Comparison of ENCODE assay signal across 8 cellular contexts in genomic region chr17:81831563-81831956, GRCh38. TPM values are rescaled to one million over a fixed set of nuclear protein-coding genes. Genes with fewer than 3 reads are reported as not detected.
DNase-seq lines count a peak whose midpoint lies in the region; ATAC-seq, FAIRE-seq and TF ChIP-seq lines count a peak whose summit lies in the region.

No MANE protein-coding gene starts in this region.

- H3K4me2 ChIP-seq in K562 (ENCODE audit: insufficient read depth, low read length) = peak overlapping the region; percentile 89

- H3K4me1 Mint-ChIP-seq in CD14-positive monocyte (peaks cover 38% of the 10 kb centered on the region), IgD-negative memory B cell (peaks cover 7 to 18% (median 14%) of the 10 kb centered on the region in 3 donors), nephron progenitor cell (peaks cover 54% of the 10 kb centered on the region)

- ATAC-seq in K562 = peak; percentile 9
- no peak for ATAC-seq in GM21447 (IDR thresholded peaks at IDR 0.05; ENCODE audit: unreplicated experiment)
- ATAC-seq in HG02981 (IDR thresholded peaks at IDR 0.05; ENCODE audit: unreplicated experiment) = no peak

- H3K9me3 ChIP-seq in K562 (replicated peaks; ENCODE audit: control insufficient read depth, insufficient read depth, low read depth, low read length) (no peaks in the 10 kb centered on the region), testis (no peaks in the 10 kb centered on the region)

- peak overlapping the region; percentile 76 for H3K27ac ChIP-seq in K562 (ENCODE audit: extremely low read depth, low read depth, low read length)
- H3K27ac ChIP-seq in testis = no peak overlapping the region

- FAIRE-seq in K562 (lab: Jason Lieb, UNC) = peak; percentile 89

- H2AFZ ChIP-seq in K562 (ENCODE audit: low read depth, low read length) = peak overlapping the region; percentile 64

- CTCF ChIA-PET in K562 (lab: Yijun Ruan, JAX; ENCODE audit: low intra/inter-chr PET ratio) = no interaction called here

- peak overlapping the region; percentile 90 to 92 for H3K4me3 Mint-ChIP-seq in CD14-positive monocyte
- peak overlapping the region; percentile 85 to 95 (median 90) for H3K4me3 Mint-ChIP-seq in IgD-negative memory B cell
- H3K4me3 Mint-ChIP-seq in nephron progenitor cell = peak overlapping the region; percentile 88

- H3K27ac Mint-ChIP-seq in CD14-positive monocyte = peak overlapping the region; percentile 90 to 99 (median 96)
- H3K27ac Mint-ChIP-seq in IgD-negative memory B cell = peak overlapping the region; percentile 83 to 96 (median 92)
- H3K27ac Mint-ChIP-seq in nephron progenitor cell = no peak overlapping the region

- no peak for TF ChIP-seq RAD21 in K562 (CRISPR knock-in tag; conservative IDR thresholded peaks at IDR 0.05 in 1 of 2, IDR thresholded peaks at IDR 0.05 in 1 of 2)

- POLR2A ChIA-PET in K562 (lab: Yijun Ruan, JAX) = interaction anchor here (3.6 kb wide), 1 partner anchor 11 kb away, joined by 25 read pairs; no protein-coding TSS in a partner anchor

- 52% methylated on average over 7 of the region's 7 CpGs for WGBS in K562 (ENCODE audit: insufficient coverage, low coverage, missing lambda C conversion rate)
- WGBS in testis, 2 donors = 66 to 78% methylated on average over 3 to 6 of the region's 7 CpGs

- no TSS peak for BruUV-seq in K562 (replicated peaks; lab: Mats Ljungman, UMichigan)

- no peaks in the 10 kb centered on the region for H3K36me3 ChIP-seq in K562 (ENCODE audit: control insufficient read depth, insufficient read depth, low read length)
- no peaks in the 10 kb centered on the region for H3K36me3 ChIP-seq in testis (ENCODE audit: low read depth, missing control alignments)

- peak overlapping the region; percentile 52 for H3K4me3 ChIP-seq in K562
- peak overlapping the region in 1 of 2 donors; percentile 84 for H3K4me3 ChIP-seq in testis

- H3K27me3 Mint-ChIP-seq in CD14-positive monocyte (ENCODE audit: low read depth in 3 of 3) = peaks cover 0 to 1% (median 0%) of the 10 kb centered on the region in 3 donors
- H3K27me3 Mint-ChIP-seq in IgD-negative memory B cell = no peaks in the 10 kb centered on the region
- peaks cover 7% of the 10 kb centered on the region for H3K27me3 Mint-ChIP-seq in nephron progenitor cell (ENCODE audit: low read depth, poor library complexity)

- TF ChIP-seq EP300 in K562 (IDR thresholded peaks at IDR 0.05; ENCODE audit: low read length) = no peak

- peaks cover 28% of the 10 kb centered on the region; the same call in 2 of the 3 replicates for H3K79me2 ChIP-seq in K562 (ENCODE audit: control insufficient read depth, insufficient read depth, low read length)

- TF ChIP-seq POLR2A in K562 (conservative IDR thresholded peaks at IDR 0.05) (no peak), testis (IDR thresholded peaks at IDR 0.05) (no peak)

- H3K36me3 Mint-ChIP-seq in CD14-positive monocyte (peaks cover 0 to 4% of the 10 kb centered on the region in 2 donors), IgD-negative memory B cell (no peaks in the 10 kb centered on the region), nephron progenitor cell (ENCODE audit: low read depth) (no peaks in the 10 kb centered on the region)

- no peaks in the 10 kb centered on the region for H4K20me1 ChIP-seq in K562 (replicated peaks; ENCODE audit: control insufficient read depth, insufficient read depth, low read length)

- in situ Hi-C loops in K562 (cut with MboI) = no loop called here

- peak overlapping the region; percentile 75 to 96 for H3K9ac ChIP-seq in K562 (ENCODE audit: insufficient read depth in 1 of 2, low read depth in 2 of 2, low read length in 2 of 2)

- TF ChIP-seq CTCF in CD14-positive monocyte (IDR thresholded peaks at IDR 0.05) (no peak), K562 (IDR thresholded peaks at IDR 0.05 in 2 of 3, conservative IDR thresholded peaks at IDR 0.05 in 1 of 3; ENCODE audit: insufficient read depth in 2 of 3, low read depth in 1 of 3, low read length in 3 of 3) (no peak), nephron progenitor cell (IDR thresholded peaks at IDR 0.05) (no peak), testis (IDR thresholded peaks at IDR 0.05) (no peak)

- peaks cover 25 to 65% of the 10 kb centered on the region in 2 experiments for H3K4me1 ChIP-seq in K562 (replicated peaks in 1 of 2; ENCODE audit: control insufficient read depth in 2 of 2, insufficient read depth in 2 of 2, low read length in 2 of 2)
- H3K4me1 ChIP-seq in testis = peaks cover 12% of the 10 kb centered on the region

- H3K9me3 Mint-ChIP-seq in CD14-positive monocyte (peaks cover 0 to 2% (median 0%) of the 10 kb centered on the region in 7 donors), IgD-negative memory B cell (no peaks in the 10 kb centered on the region), nephron progenitor cell (no peaks in the 10 kb centered on the region)

- no peak for DNase-seq in CD14-positive monocyte (ENCODE audit: low spot score)
- peak in 1 of 4 experiments; percentile 32 for DNase-seq in K562 (ENCODE audit: extremely low read depth in 1 of 4, low spot score in 3 of 4)
- DNase-seq in nephron progenitor cell = no peak
- no peak for DNase-seq in testis
- no peak for DNase-seq in midbrain (lab: John Stamatoyannopoulos, UW)

- no peaks in the 10 kb centered on the region for H3K9me1 ChIP-seq in K562 (ENCODE audit: control insufficient read depth, insufficient read depth, low read length)

- H3K27me3 ChIP-seq in K562 (ENCODE audit: control insufficient read depth in 2 of 2, insufficient read depth in 2 of 2, low read length in 2 of 2) = no peaks in the 10 kb centered on the region
- H3K27me3 ChIP-seq in testis = no peaks in the 10 kb centered on the region

- intact Hi-C loops in CD14-positive monocyte (cut with micrococcal nuclease) (loop anchor here in 1 of 2 donors (5.0 kb wide), 1 partner anchor 41 kb away; the partner anchor contains the start of gene ARHGDIA), K562 (cut with micrococcal nuclease) (no loop called here), testis (cut with DNase I; ENCODE audit: low total_unique reads) (no loop called here)

RNA-seq across cellular contexts. Expression of gene MCRIP1, which starts 1.5 kb away (rescaled TPM):
- polyA plus RNA-seq in CD14-positive monocyte (10 to 100 TPM; 48.5 to 63.0 TPM), IgD-negative memory B cell (66.4 TPM), K562 (2011; rRNA removed) (9.7 and 14.8 TPM in 2 replicates), K562 (2014; fragmentation: Illumina TruSeq; extraction: Trizol) (6.6 and 24.6 TPM in 2 replicates), K562 (2014; fragmentation: Nextera tagmentation; extraction: Ambion mirVana) (1 to 10 TPM in 1 of 2 experiments, under 1 TPM in 1; 0.39 to 1.4 TPM), K562 (2014; rRNA removed) (24.0 and 35.5 TPM in 2 replicates), testis (ENCODE audit: insufficient read depth, low read depth, low replicate concordance) (206 TPM)
- total RNA-seq in K562 (2011; cell fraction: chromatin; rRNA removed; ENCODE audit: low replicate concordance) = 12.2 and 29.2 TPM in 2 replicates
- total RNA-seq in K562 (2011; cell fraction: nucleolus; rRNA removed) = 23.2 and 24.1 TPM in 2 replicates
- 15.3 and 17.0 TPM in 2 replicates for total RNA-seq in K562 (2011; cell fraction: nucleoplasm; rRNA removed)
- total RNA-seq in K562 (2014; rRNA removed) (35.8 and 45.4 TPM in 2 replicates), K562 (2014; rRNA removed; fragmentation: Illumina TruSeq; extraction: Trizol) (1.5 and 1.7 TPM in 2 replicates), K562 (2015; rRNA removed; fragmentation: Illumina TruSeq; extraction: Trizol) (21.5 and 25.4 TPM in 2 replicates), K562 (2021) (32.8 and 36.0 TPM in 2 replicates), testis (100 to 1,000 TPM; 160 to 181 TPM)
- 25.9 and 79.2 TPM in 2 replicates for polyA plus RNA-seq in K562 (2011; cell fraction: cytosol; rRNA removed)
- 19.1 and 36.8 TPM in 2 replicates for polyA plus RNA-seq in K562 (2011; cell fraction: nucleus; rRNA removed)
- 21.3 and 72.4 TPM in 2 replicates for polyA plus RNA-seq in K562 (2012)
- polyA minus RNA-seq in K562 (2011; rRNA and poly(A)+ RNA removed) = 2.3 and 3.0 TPM in 2 replicates
- polyA minus RNA-seq in K562 (2011; cell fraction: cytosol; rRNA and poly(A)+ RNA removed) = 14.8 and 15.9 TPM in 2 replicates
- 3.0 and 4.7 TPM in 2 replicates for polyA minus RNA-seq in K562 (2011; cell fraction: nucleus; rRNA and poly(A)+ RNA removed)

RNA-seq across cellular contexts. Expression of gene PPP1R27, which starts 3.3 kb away (rescaled TPM):
- polyA plus RNA-seq in CD14-positive monocyte = under 1 TPM; 0.22 to 0.33 TPM
- polyA plus RNA-seq in IgD-negative memory B cell = not detected
- 0.65 TPM in 1 of 2 replicates, not detected in the other for total RNA-seq in K562 (2011; cell fraction: chromatin; rRNA removed; ENCODE audit: low replicate concordance)
- 2.4 and 3.2 TPM in 2 replicates for total RNA-seq in K562 (2011; cell fraction: nucleolus; rRNA removed)
- 0.81 and 0.99 TPM in 2 replicates for total RNA-seq in K562 (2011; cell fraction: nucleoplasm; rRNA removed)
- total RNA-seq in K562 (2014; rRNA removed) = 6.2 and 6.9 TPM in 2 replicates
- 0.26 and 0.29 TPM in 2 replicates for total RNA-seq in K562 (2014; rRNA removed; fragmentation: Illumina TruSeq; extraction: Trizol)
- 0.47 and 0.68 TPM in 2 replicates for total RNA-seq in K562 (2015; rRNA removed; fragmentation: Illumina TruSeq; extraction: Trizol)
- total RNA-seq in K562 (2021) = 2.1 and 2.3 TPM in 2 replicates
- polyA plus RNA-seq in K562 (2011; rRNA removed) = 1.2 and 1.5 TPM in 2 replicates
- 1.9 and 10.6 TPM in 2 replicates for polyA plus RNA-seq in K562 (2011; cell fraction: cytosol; rRNA removed)
- 0.65 and 2.8 TPM in 2 replicates for polyA plus RNA-seq in K562 (2011; cell fraction: nucleus; rRNA removed)
- 0.32 and 2.5 TPM in 2 replicates for polyA plus RNA-seq in K562 (2012)
- polyA plus RNA-seq in K562 (2014; fragmentation: Illumina TruSeq; extraction: Trizol) = 0.95 and 2.1 TPM in 2 replicates
- not detected for polyA plus RNA-seq in K562 (2014; fragmentation: Nextera tagmentation; extraction: Ambion mirVana)
- polyA plus RNA-seq in K562 (2014; rRNA removed) = 4.2 and 5.2 TPM in 2 replicates
- polyA minus RNA-seq in K562 (2011; rRNA and poly(A)+ RNA removed) = 1.6 TPM in 1 of 2 replicates, not detected in the other
- 2.7 TPM in 1 of 2 replicates, not detected in the other for polyA minus RNA-seq in K562 (2011; cell fraction: cytosol; rRNA and poly(A)+ RNA removed)
- 0.40 TPM in 1 of 2 replicates, not detected in the other for polyA minus RNA-seq in K562 (2011; cell fraction: nucleus; rRNA and poly(A)+ RNA removed)
- 1 to 10 TPM; 1.6 to 1.9 TPM for total RNA-seq in testis
- polyA plus RNA-seq in testis (ENCODE audit: insufficient read depth, low read depth, low replicate concordance) = 7.5 TPM

RNA-seq across cellular contexts. Expression of gene GCGR, which starts 27.6 kb away (rescaled TPM):
- not detected for polyA plus RNA-seq in CD14-positive monocyte
- polyA plus RNA-seq in IgD-negative memory B cell = not detected
- total RNA-seq in K562 (2011; cell fraction: chromatin; rRNA removed; ENCODE audit: low replicate concordance) = not detected in 2 replicates
- total RNA-seq in K562 (2011; cell fraction: nucleolus; rRNA removed) = not detected in 2 replicates
- total RNA-seq in K562 (2011; cell fraction: nucleoplasm; rRNA removed) = not detected in 2 replicates
- total RNA-seq in K562 (2014; rRNA removed) = not detected in 2 replicates
- total RNA-seq in K562 (2014; rRNA removed; fragmentation: Illumina TruSeq; extraction: Trizol) = not detected in 2 replicates
- total RNA-seq in K562 (2015; rRNA removed; fragmentation: Illumina TruSeq; extraction: Trizol) = not detected in 2 replicates
- total RNA-seq in K562 (2021) = not detected in 2 replicates
- not detected in 2 replicates for polyA plus RNA-seq in K562 (2011; rRNA removed)
- not detected in 2 replicates for polyA plus RNA-seq in K562 (2011; cell fraction: cytosol; rRNA removed)
- polyA plus RNA-seq in K562 (2011; cell fraction: nucleus; rRNA removed) = not detected in 2 replicates
- not detected in 2 replicates for polyA plus RNA-seq in K562 (2012)
- polyA plus RNA-seq in K562 (2014; fragmentation: Illumina TruSeq; extraction: Trizol) = not detected in 2 replicates
- polyA plus RNA-seq in K562 (2014; fragmentation: Nextera tagmentation; extraction: Ambion mirVana) = not detected
- polyA plus RNA-seq in K562 (2014; rRNA removed) = not detected in 2 replicates
- polyA minus RNA-seq in K562 (2011; rRNA and poly(A)+ RNA removed) = not detected in 2 replicates
- polyA minus RNA-seq in K562 (2011; cell fraction: cytosol; rRNA and poly(A)+ RNA removed) = not detected in 2 replicates
- not detected in 2 replicates for polyA minus RNA-seq in K562 (2011; cell fraction: nucleus; rRNA and poly(A)+ RNA removed)
- 1 to 10 TPM; 1.3 to 1.5 TPM for total RNA-seq in testis
- polyA plus RNA-seq in testis (ENCODE audit: insufficient read depth, low read depth, low replicate concordance) = 0.88 TPM

RNA-seq across cellular contexts. Expression of gene P4HB, which starts 28.8 kb away (rescaled TPM):
- polyA plus RNA-seq in CD14-positive monocyte (100 to 1,000 TPM; 291 to 297 TPM), IgD-negative memory B cell (177 TPM), K562 (2011; rRNA removed) (75.9 and 116 TPM in 2 replicates), K562 (2014; fragmentation: Illumina TruSeq; extraction: Trizol) (645 and 729 TPM in 2 replicates), K562 (2014; fragmentation: Nextera tagmentation; extraction: Ambion mirVana) (10 to 100 TPM in 1 of 2 experiments, 1 to 10 TPM in 1; 4.4 to 14.9 TPM), K562 (2014; rRNA removed) (181 and 191 TPM in 2 replicates), testis (ENCODE audit: insufficient read depth, low read depth, low replicate concordance) (213 TPM)
- total RNA-seq in K562 (2011; cell fraction: chromatin; rRNA removed; ENCODE audit: low replicate concordance) = 722 and 1,069 TPM in 2 replicates
- 564 and 610 TPM in 2 replicates for total RNA-seq in K562 (2011; cell fraction: nucleolus; rRNA removed)
- total RNA-seq in K562 (2011; cell fraction: nucleoplasm; rRNA removed) = 598 and 659 TPM in 2 replicates
- total RNA-seq in K562 (2014; rRNA removed) (587 and 588 TPM in 2 replicates), K562 (2014; rRNA removed; fragmentation: Illumina TruSeq; extraction: Trizol) (296 and 325 TPM in 2 replicates), K562 (2015; rRNA removed; fragmentation: Illumina TruSeq; extraction: Trizol) (404 and 420 TPM in 2 replicates), K562 (2021) (437 and 446 TPM in 2 replicates), testis (100 to 1,000 TPM; 205 to 230 TPM)
- polyA plus RNA-seq in K562 (2011; cell fraction: cytosol; rRNA removed) = 46.6 and 61.5 TPM in 2 replicates
- polyA plus RNA-seq in K562 (2011; cell fraction: nucleus; rRNA removed) = 192 and 245 TPM in 2 replicates
- 600 and 818 TPM in 2 replicates for polyA plus RNA-seq in K562 (2012)
- 66.8 and 103 TPM in 2 replicates for polyA minus RNA-seq in K562 (2011; rRNA and poly(A)+ RNA removed)
- 123 and 191 TPM in 2 replicates for polyA minus RNA-seq in K562 (2011; cell fraction: cytosol; rRNA and poly(A)+ RNA removed)
- 89.0 and 193 TPM in 2 replicates for polyA minus RNA-seq in K562 (2011; cell fraction: nucleus; rRNA and poly(A)+ RNA removed)

RNA-seq across cellular contexts. Expression of gene ARHGDIA, which starts 39.6 kb away (rescaled TPM):
- 10 to 100 TPM; 86.3 to 97.2 TPM for polyA plus RNA-seq in CD14-positive monocyte
- 163 TPM for polyA plus RNA-seq in IgD-negative memory B cell
- total RNA-seq in K562 (2011; cell fraction: chromatin; rRNA removed; ENCODE audit: low replicate concordance) = 54.5 and 180 TPM in 2 replicates
- total RNA-seq in K562 (2011; cell fraction: nucleolus; rRNA removed) = 155 and 173 TPM in 2 replicates
- 62.4 and 82.4 TPM in 2 replicates for total RNA-seq in K562 (2011; cell fraction: nucleoplasm; rRNA removed)
- 110 and 146 TPM in 2 replicates for total RNA-seq in K562 (2014; rRNA removed)
- total RNA-seq in K562 (2014; rRNA removed; fragmentation: Illumina TruSeq; extraction: Trizol) = 39.8 and 58.3 TPM in 2 replicates
- total RNA-seq in K562 (2015; rRNA removed; fragmentation: Illumina TruSeq; extraction: Trizol) = 105 and 107 TPM in 2 replicates
- total RNA-seq in K562 (2021) = 321 and 340 TPM in 2 replicates
- polyA plus RNA-seq in K562 (2011; rRNA removed) = 23.4 and 33.4 TPM in 2 replicates
- 25.4 and 72.4 TPM in 2 replicates for polyA plus RNA-seq in K562 (2011; cell fraction: cytosol; rRNA removed)
- polyA plus RNA-seq in K562 (2011; cell fraction: nucleus; rRNA removed) = 85.3 and 131 TPM in 2 replicates
- polyA plus RNA-seq in K562 (2012) = 235 and 249 TPM in 2 replicates
- 129 and 227 TPM in 2 replicates for polyA plus RNA-seq in K562 (2014; fragmentation: Illumina TruSeq; extraction: Trizol)
- 10 to 100 TPM in 1 of 2 experiments, 1 to 10 TPM in 1; 9.6 to 11.2 TPM for polyA plus RNA-seq in K562 (2014; fragmentation: Nextera tagmentation; extraction: Ambion mirVana)
- 97.6 and 114 TPM in 2 replicates for polyA plus RNA-seq in K562 (2014; rRNA removed)
- polyA minus RNA-seq in K562 (2011; rRNA and poly(A)+ RNA removed) = 8.6 and 11.9 TPM in 2 replicates
- polyA minus RNA-seq in K562 (2011; cell fraction: cytosol; rRNA and poly(A)+ RNA removed) = 45.1 and 68.4 TPM in 2 replicates
- 61.9 and 68.2 TPM in 2 replicates for polyA minus RNA-seq in K562 (2011; cell fraction: nucleus; rRNA and poly(A)+ RNA removed)
- total RNA-seq in testis = 100 to 1,000 TPM; 135 to 161 TPM
- 201 TPM for polyA plus RNA-seq in testis (ENCODE audit: insufficient read depth, low read depth, low replicate concordance)
